In the genomic region with DNA sequence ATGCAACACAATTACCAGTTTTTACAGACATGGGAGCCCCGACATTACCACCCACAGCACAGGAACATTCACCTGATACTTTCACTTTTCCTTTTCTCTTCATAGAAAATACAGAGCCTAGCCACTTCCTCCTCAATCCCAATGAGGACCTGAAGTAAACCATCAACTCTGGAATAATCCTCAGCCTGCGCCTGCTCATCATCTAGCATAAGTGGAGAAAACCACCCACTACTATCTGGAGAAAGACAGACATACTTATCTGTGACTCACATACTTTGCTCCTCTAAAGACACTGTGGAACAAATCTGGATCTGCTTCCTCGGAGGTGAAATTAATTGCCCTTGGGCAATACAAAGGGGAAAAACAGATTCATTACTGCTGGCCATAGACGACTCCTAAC, we compare ENCODE assay signal across 19 cellular contexts. TPM values are rescaled to one million over a fixed set of nuclear protein-coding genes. Genes with fewer than 3 reads are reported as not detected.
DNase-seq lines count a peak whose midpoint lies in the region; ATAC-seq and TF ChIP-seq lines count a peak whose summit lies in the region.
"Had no signal": no experiment of that assay in that cellular context is flagged by ENCODE, and none has a peak within 500 bp of the region (broad histone marks: within the 10 kb centered on the region; RNA-seq: fewer than 3 reads in every experiment).

No MANE protein-coding gene starts in this region.

- peak overlapping the region; percentile 49 for H3K4me2 ChIP-seq in DND-41 (ENCODE audit: insufficient read depth, low read length)
- H3K4me2 ChIP-seq: BLaER1 had no signal

- H3K4me3 Mint-ChIP-seq in T-helper 17 cell, result peak overlapping the region; percentile 59
- H3K4me3 Mint-ChIP-seq: nephron progenitor cell had no signal

- H2AFZ ChIP-seq in DND-41 (ENCODE audit: low read depth, low read length), result peak overlapping the region; percentile 58

- H3K4me1 ChIP-seq in DND-41 (ENCODE audit: insufficient read depth, low read length), result 0 out of 2 replicates have a peak, but pooled peaks cover 2% of the 10 kb centered on the region
- H3K4me1 ChIP-seq: adrenal gland, BLaER1 had no signal

- H3K9me3 ChIP-seq in DND-41 (ENCODE audit: insufficient read depth, low read length, severe bottlenecking) (no peaks in the 10 kb centered on the region), T-helper 17 cell (ENCODE audit: control insufficient read depth, low read length, poor library complexity, severe bottlenecking) (no peaks in the 10 kb centered on the region)
- H3K9me3 ChIP-seq: adrenal gland, BLaER1 had no signal

- no peaks in the 10 kb centered on the region for H4K20me1 ChIP-seq in DND-41 (ENCODE audit: insufficient read depth, low read length)
- H4K20me1 ChIP-seq: BLaER1 had no signal

- H3K79me2 ChIP-seq in DND-41 (ENCODE audit: insufficient read depth, low read length), result no peaks in the 10 kb centered on the region

- H3K4me3 ChIP-seq in AG10803 (ENCODE audit: low read length), result no peak overlapping the region
- H3K4me3 ChIP-seq in DND-41 (ENCODE audit: low read depth in 1 of 2, low read length in 2 of 2), result no peak overlapping the region
- no peak overlapping the region for H3K4me3 ChIP-seq in fibroblast of mammary gland (ENCODE audit: control insufficient read depth, low read depth, low read length)
- H3K4me3 ChIP-seq: adrenal gland, BLaER1 had no signal

- no peaks in the 10 kb centered on the region for H3K27me3 ChIP-seq in DND-41 (ENCODE audit: insufficient read depth, low read length, poor library complexity)

- no peaks in the 10 kb centered on the region for H3K36me3 ChIP-seq in DND-41 (ENCODE audit: insufficient read depth, low read length)
- H3K36me3 ChIP-seq: adrenal gland, BLaER1 had no signal

- no peaks in the 10 kb centered on the region for H3K36me3 Mint-ChIP-seq in T-helper 17 cell (ENCODE audit: low read depth)

- peak; percentile 74 for ATAC-seq in DND-41 (ENCODE audit: insufficient read depth, low read depth)
- ATAC-seq in T-helper 17 cell, result no peak
- no peak for ATAC-seq in HG02885 (IDR thresholded peaks at IDR 0.05; ENCODE audit: poor library complexity, unreplicated experiment)
- ATAC-seq: SK-N-SH treated with all-trans-retinoic acid at 6 μM for 48 hours had no signal

- no peaks in the 10 kb centered on the region for H3K27me3 Mint-ChIP-seq in T-helper 17 cell

- DNase-seq in AG10803 (ENCODE audit: low read depth) (peak; percentile 3), DND-41 (peak; percentile 5), T-helper 17 cell (no peak), fibroblast of mammary gland (ENCODE audit: low read depth) (peak; percentile 33), mesenteric fat pad (ENCODE audit: low spot score) (no peak), NOMO-1 treated with dmso at 0.1 percent for 144 hours (lab: John Stamatoyannopoulos, UW; ENCODE audit: unreplicated experiment) (no peak), NCI-H1436 (lab: John Stamatoyannopoulos, UW) (no peak)
- DNase-seq: adrenal gland; NCI-H1436 treated with DMSO at 0.1 percent for 48 hours; nephron progenitor cell; stimulated activated CD4-positive, alpha-beta T cell treated with anti-CD3 and anti-CD28 coated beads, Interleukin-15, amount 100 ng/mL, for 24 hours; substantia nigra had no signal

- peaks cover 5% of the 10 kb centered on the region for H3K4me1 Mint-ChIP-seq in T-helper 17 cell
- H3K4me1 Mint-ChIP-seq: nephron progenitor cell had no signal

- TF ChIP-seq CTCF in AG10803 (conservative IDR thresholded peaks at IDR 0.05; ENCODE audit: low read length), result no peak
- TF ChIP-seq CTCF in DND-41 (IDR thresholded peaks at IDR 0.05; ENCODE audit: borderline replicate concordance, extremely low read depth, low read length, poor library complexity, severe bottlenecking), result no peak
- TF ChIP-seq CTCF in fibroblast of mammary gland (conservative IDR thresholded peaks at IDR 0.05; ENCODE audit: control insufficient read depth, insufficient read depth, low read depth, low read length), result no peak

- H3K27ac Mint-ChIP-seq in T-helper 17 cell, result no peak overlapping the region
- H3K27ac Mint-ChIP-seq: nephron progenitor cell had no signal

- H3K27ac ChIP-seq in DND-41 (ENCODE audit: low read length), result no peak overlapping the region
- H3K27ac ChIP-seq: adrenal gland, BLaER1, HL-60 had no signal

- no peak overlapping the region for H3K9ac ChIP-seq in DND-41 (ENCODE audit: low read depth, low read length)
- H3K9ac ChIP-seq: BLaER1 had no signal

RNA-seq across cellular contexts. Expression of a gene that starts 47.8 kb away (rescaled TPM):
- total RNA-seq in T-helper 17 cell (not detected), mesenteric fat pad (not detected)
- total RNA-seq: adrenal gland, chondrocyte, frontal cortex, lower leg skin had no signal

Comparison
In these comparisons a context has a peak if more than half of its experiments do, and no peak if none do; other contexts are left out.
1. DNase-seq: peak in AG10803 (single experiment), DND-41 (single experiment) and fibroblast of mammary gland (single experiment); none in T-helper 17 cell (0 of 3), mesenteric fat pad (single experiment), NOMO-1 treated with dmso at 0.1 percent for 144 hours (single experiment) and NCI-H1436 (single experiment).